Comparison of ENCODE assay signal across 38 cellular contexts in genomic region chr5:119596046-119596445, GRCh38. TPM values are rescaled to one million over a fixed set of nuclear protein-coding genes. Genes with fewer than 3 reads are reported as not detected.
"Had no signal": no experiment of that assay in that cellular context is flagged by ENCODE, and none has a peak within 500 bp of the region (broad histone marks: within the 10 kb centered on the region; RNA-seq: fewer than 3 reads in every experiment).

No MANE protein-coding gene starts in this region.

- H3K27ac ChIP-seq: adrenal gland, body of pancreas, cardiac muscle cell, colonic mucosa, epithelial cell of prostate, esophagus squamous epithelium, gastroesophageal sphincter, WERI-Rb-1 had no signal

- DNase-seq: activated B cell treated with CpG ODN at 0.5 μM for 24 hours; activated CD4-positive, alpha-beta memory T cell treated with anti-CD3 and anti-CD28 coated beads for 36 hours; activated CD4-positive, alpha-beta T cell treated with anti-CD3 and anti-CD28 coated beads for 36 hours; activated CD4-positive, alpha-beta T cell treated with anti-CD3 and anti-CD28 coated beads, Interleukin-2, amount 10 ng/mL, durations not matched to agents 24 days and 14 days; activated CD4-positive, CD25-positive, alpha-beta regulatory T cell treated with anti-CD3 and anti-CD28 coated beads, Interleukin-2, amount 50 U/mL, for 72 hours; activated CD8-positive, alpha-beta memory T cell treated with anti-CD3 and anti-CD28 coated beads, Interleukin-2, amount 10 ng/mL, durations not matched to agents 7 days and 5 days; activated CD8-positive, alpha-beta memory T cell treated with anti-CD3 and anti-CD28 coated beads, Interleukin-2, amount 50 U/mL, for 4 hours; activated CD8-positive, alpha-beta T cell treated with anti-CD3 and anti-CD28 coated beads, Interleukin-2, amount 10 ng/mL, durations not matched to agents 7 days and 5 days; activated effector memory CD4-positive, alpha-beta T cell treated with anti-CD3 and anti-CD28 coated beads, Interleukin-2, amount 50 U/mL, for 16 hours; activated naive CD4-positive, alpha-beta T cell treated with anti-CD3 and anti-CD28 coated beads for 36 hours; activated naive CD8-positive, alpha-beta T cell treated with anti-CD3 and anti-CD28 coated beads for 36 hours; activated naive CD8-positive, alpha-beta T cell treated with anti-CD3 and anti-CD28 coated beads, Interleukin-2, amount 50 U/mL, for 24 hours; activated T-cell treated with anti-CD3 and anti-CD28 coated beads, Interleukin-2, amount 50 U/mL, for 1 hour; activated T-cell treated with anti-CD3 and anti-CD28 coated beads, Interleukin-2, amount 50 U/mL, for 48 hours; adrenal gland; aorta; body of pancreas; central memory CD4-positive, alpha-beta T cell; cerebellar nuclear complex; colonic mucosa; effector CD8-positive, alpha-beta T cell; esophagus squamous epithelium; foreskin melanocyte; T-helper 1 cell; T-helper 17 cell; T1000; WERI-Rb-1 had no signal

- H3K36me3 ChIP-seq: adrenal gland, cardiac muscle cell, colonic mucosa, esophagus squamous epithelium, gastroesophageal sphincter, WERI-Rb-1 had no signal

- H3K27me3 ChIP-seq: adrenal gland, body of pancreas, cardiac muscle cell, colonic mucosa, esophagus squamous epithelium, gastroesophageal sphincter had no signal

- H3K4me3 ChIP-seq: adrenal gland, body of pancreas, cardiac muscle cell, colonic mucosa, esophagus squamous epithelium, gastroesophageal sphincter had no signal

- FAIRE-seq: endometrium, endothelial cell of umbilical vein had no signal

- ATAC-seq: activated CD4-positive, alpha-beta T cell treated with anti-CD3 and anti-CD28 coated beads for 36 hours; activated CD8-positive, alpha-beta memory T cell treated with anti-CD3 and anti-CD28 coated beads, Interleukin-2, amount 10 ng/mL, durations not matched to agents 7 days and 5 days; activated CD8-positive, alpha-beta T cell treated with anti-CD3 and anti-CD28 coated beads, Interleukin-2, amount 10 ng/mL, durations not matched to agents 7 days and 5 days; activated naive CD8-positive, alpha-beta T cell treated with anti-CD3 and anti-CD28 coated beads, Interleukin-2, amount 50 U/mL, for 24 hours; body of pancreas; gastroesophageal sphincter; T-helper 17 cell had no signal

RNA-seq across cellular contexts. Expression of gene FAM170A, which starts 33.3 kb away (rescaled TPM):
- total RNA-seq: activated B cell treated with CpG ODN at 0.5 μM for 24 hours; activated CD4-positive, alpha-beta memory T cell treated with anti-CD3 and anti-CD28 coated beads for 36 hours; activated CD4-positive, alpha-beta T cell treated with anti-CD3 and anti-CD28 coated beads for 36 hours; activated CD4-positive, alpha-beta T cell treated with anti-CD3 and anti-CD28 coated beads, Interleukin-2, amount 10 ng/mL, durations not matched to agents 24 days and 14 days; activated CD8-positive, alpha-beta memory T cell treated with anti-CD3 and anti-CD28 coated beads for 36 hours; activated CD8-positive, alpha-beta memory T cell treated with anti-CD3 and anti-CD28 coated beads, Interleukin-2, amount 10 ng/mL, durations not matched to agents 7 days and 5 days; activated CD8-positive, alpha-beta T cell treated with anti-CD3 and anti-CD28 coated beads, Interleukin-2, amount 10 ng/mL, durations not matched to agents 7 days and 5 days; activated naive CD4-positive, alpha-beta T cell treated with anti-CD3 and anti-CD28 coated beads for 36 hours; activated naive CD8-positive, alpha-beta T cell treated with anti-CD3 and anti-CD28 coated beads for 36 hours; activated T-helper 1 cell treated with anti-CD3 and anti-CD28 coated beads, Interleukin-12 subunit alpha, Interleukin-12 subunit beta, Interleukin-2, Interleukin-4 antibody, amounts not matched to agents 30 ng/mL and 10 ng/mL and 1 ng/mL, durations not matched to agents 14 hours and 24 hours and 36 hours; activated T-helper 2 cell treated with anti-CD3 and anti-CD28 coated beads, Interferon-gamma antibody, Interleukin-2, Interleukin-4, amounts not matched to agents 10 μg/mL and 5 μg/mL and 100 μg/mL, durations not matched to agents 14 hours and 24 hours and 36 hours; adrenal gland; aorta; cardiac muscle cell; colonic mucosa; dermis microvascular lymphatic vessel endothelial cell; endothelial cell of umbilical vein; esophagus squamous epithelium; fibroblast of lung; fibroblast of villous mesenchyme; gastroesophageal sphincter; T-helper 17 cell had no signal
